In genomic region chr15:53962646-53963561, GRCh38 we compare ENCODE assay signal across 8 cellular contexts. TPM values are rescaled to one million over a fixed set of nuclear protein-coding genes. Genes with fewer than 3 reads are reported as not detected.
A peak's percentile ranks its signal among the peaks of the same experiment; 100 is the strongest.
DNase-seq lines count a peak whose midpoint lies in the region; ATAC-seq and TF ChIP-seq lines count a peak whose summit lies in the region.

No MANE protein-coding gene starts in this region.

- H3K27ac Mint-ChIP-seq in activated CD4-positive, alpha-beta T cell treated with anti-CD3 and anti-CD28 coated beads, Interleukin-2, amount 10 ng/mL, durations not matched to agents 7 days and 5 days, result no peak overlapping the region
- H3K27ac Mint-ChIP-seq in chondrocyte (ENCODE audit: unreplicated experiment) (no peak overlapping the region), neural progenitor cell (no peak overlapping the region)

- ATAC-seq in HG03378 (IDR thresholded peaks at IDR 0.05; ENCODE audit: unreplicated experiment), result no peak
- ATAC-seq in GM21619 (IDR thresholded peaks at IDR 0.05; ENCODE audit: unreplicated experiment), result no peak

- H3K27me3 Mint-ChIP-seq in activated CD4-positive, alpha-beta T cell treated with anti-CD3 and anti-CD28 coated beads, Interleukin-2, amount 10 ng/mL, durations not matched to agents 7 days and 5 days, result no peaks in the 10 kb centered on the region
- peaks cover 8% of the 10 kb centered on the region for H3K27me3 Mint-ChIP-seq in chondrocyte (ENCODE audit: low read depth)
- no peaks in the 10 kb centered on the region for H3K27me3 Mint-ChIP-seq in neural progenitor cell (ENCODE audit: insufficient read depth, low read depth)

- no peak overlapping the region for H3K27ac ChIP-seq in neural progenitor cell

- POLR2A ChIA-PET in activated CD4-positive, alpha-beta T cell treated with anti-CD3 and anti-CD28 coated beads, Interleukin-2, amount 10 ng/mL, durations not matched to agents 7 days and 5 days (lab: Charles Lee), result no interaction called here

- H3K9me3 Mint-ChIP-seq in activated CD4-positive, alpha-beta T cell treated with anti-CD3 and anti-CD28 coated beads, Interleukin-2, amount 10 ng/mL, durations not matched to agents 7 days and 5 days, result no peaks in the 10 kb centered on the region
- H3K9me3 Mint-ChIP-seq in chondrocyte (ENCODE audit: low read depth) (no peaks in the 10 kb centered on the region), neural progenitor cell (no peaks in the 10 kb centered on the region)

- no peaks in the 10 kb centered on the region for H3K4me1 Mint-ChIP-seq in activated CD4-positive, alpha-beta T cell treated with anti-CD3 and anti-CD28 coated beads, Interleukin-2, amount 10 ng/mL, durations not matched to agents 7 days and 5 days
- H3K4me1 Mint-ChIP-seq in chondrocyte (ENCODE audit: low read depth), result no peaks in the 10 kb centered on the region
- H3K4me1 Mint-ChIP-seq in neural progenitor cell, result no peaks in the 10 kb centered on the region

- H2AFZ ChIP-seq in neural progenitor cell (replicated peaks), result no peak overlapping the region

- no peaks in the 10 kb centered on the region for H3K4me1 ChIP-seq in neural progenitor cell

- CTCF ChIA-PET in activated CD4-positive, alpha-beta T cell treated with anti-CD3 and anti-CD28 coated beads, Interleukin-2, amount 10 ng/mL, durations not matched to agents 7 days and 5 days (lab: Charles Lee), result no interaction called here

- no peak overlapping the region for H3K4me3 ChIP-seq in neural progenitor cell

- no peaks in the 10 kb centered on the region for H3K36me3 Mint-ChIP-seq in activated CD4-positive, alpha-beta T cell treated with anti-CD3 and anti-CD28 coated beads, Interleukin-2, amount 10 ng/mL, durations not matched to agents 7 days and 5 days (ENCODE audit: low read depth)
- H3K36me3 Mint-ChIP-seq in chondrocyte (ENCODE audit: low read depth) (no peaks in the 10 kb centered on the region), neural progenitor cell (no peaks in the 10 kb centered on the region)

- no peaks in the 10 kb centered on the region for H3F3A ChIP-seq in neural progenitor cell (ENCODE audit: low read depth)

- H3K9me3 ChIP-seq in neural progenitor cell (ENCODE audit: low read depth), result peaks cover 6% of the 10 kb centered on the region

- no peaks in the 10 kb centered on the region for H3K27me3 ChIP-seq in neural progenitor cell

- no peak overlapping the region for H3K4me2 ChIP-seq in neural progenitor cell

- no peak overlapping the region for H3K9ac ChIP-seq in neural progenitor cell

- peak; percentile 17 for DNase-seq in activated CD4-positive, alpha-beta T cell treated with anti-CD3 and anti-CD28 coated beads, Interleukin-2, amount 10 ng/mL, durations not matched to agents 7 days and 5 days
- no peak for DNase-seq in activated CD4-positive, alpha-beta T cell treated with anti-CD3 and anti-CD28 coated beads, Interleukin-2, amount 50 U/mL, for 1 hour
- peak; percentile 24 for DNase-seq in NCI-H510A treated with DMSO at 0.1 percent for 48 hours (lab: John Stamatoyannopoulos, UW)
- DNase-seq in chondrocyte (ENCODE audit: low spot score), result no peak
- DNase-seq in neural progenitor cell (ENCODE audit: low spot score), result peak; percentile 33
- no peak for DNase-seq in putamen (ENCODE audit: low spot score)

- H4K20me1 ChIP-seq in neural progenitor cell (ENCODE audit: low read depth), result no peaks in the 10 kb centered on the region

- no peaks in the 10 kb centered on the region for H3K79me2 ChIP-seq in neural progenitor cell (ENCODE audit: low read depth)

- TF ChIP-seq CTCF in chondrocyte (IDR thresholded peaks at IDR 0.05) (peak; percentile 83), neural progenitor cell (IDR thresholded peaks at IDR 0.05) (peak; percentile 61)

- H3K36me3 ChIP-seq in neural progenitor cell, result no peaks in the 10 kb centered on the region

- H3K4me3 Mint-ChIP-seq in activated CD4-positive, alpha-beta T cell treated with anti-CD3 and anti-CD28 coated beads, Interleukin-2, amount 10 ng/mL, durations not matched to agents 7 days and 5 days, result no peak overlapping the region
- H3K4me3 Mint-ChIP-seq in chondrocyte (ENCODE audit: unreplicated experiment), result no peak overlapping the region
- no peak overlapping the region for H3K4me3 Mint-ChIP-seq in neural progenitor cell

RNA-seq across cellular contexts. Expression of gene UNC13C, which starts 15.3 kb away (rescaled TPM):
- not detected for total RNA-seq in activated CD4-positive, alpha-beta T cell treated with anti-CD3 and anti-CD28 coated beads, Interleukin-2, amount 10 ng/mL, durations not matched to agents 7 days and 5 days
- total RNA-seq in chondrocyte (0.15 to 1.1 TPM (median 0.15 TPM) in 3 replicates), neural progenitor cell (ENCODE audit: low replicate concordance) (0.03 TPM in 1 of 2 replicates, not detected in the other)

Comparison
In these comparisons a context has a peak if more than half of its experiments do, and no peak if none do; other contexts are left out.
1. DNase-seq: peak in activated CD4-positive, alpha-beta T cell treated with anti-CD3 and anti-CD28 coated beads, Interleukin-2, amount 10 ng/mL, durations not matched to agents 7 days and 5 days (single experiment), NCI-H510A treated with DMSO at 0.1 percent for 48 hours (single experiment) and neural progenitor cell (single experiment); none in activated CD4-positive, alpha-beta T cell treated with anti-CD3 and anti-CD28 coated beads, Interleukin-2, amount 50 U/mL, for 1 hour (single experiment), chondrocyte (single experiment) and putamen (single experiment).